ENCODE assay signal across 4 cellular contexts in the genomic region with DNA sequence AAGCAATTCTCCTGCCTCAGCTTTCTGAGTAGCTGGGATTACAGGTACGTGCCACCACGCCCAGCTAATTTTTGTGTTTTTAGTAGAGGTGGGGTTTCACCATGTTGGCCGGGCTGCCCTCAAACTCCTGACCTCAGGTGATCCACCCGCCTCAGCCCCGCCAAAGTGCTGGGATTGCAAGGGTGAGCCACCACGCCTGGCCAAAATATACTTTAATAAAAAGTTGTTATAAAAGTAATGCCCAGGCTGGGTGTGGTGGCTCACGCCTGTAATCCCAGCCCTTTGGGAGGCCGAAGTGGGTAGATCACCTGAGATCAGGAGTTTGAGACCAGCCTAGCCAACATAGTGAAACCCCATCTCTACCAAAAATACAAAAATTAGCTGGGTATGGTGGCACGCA. TPM values are rescaled to one million over a fixed set of nuclear protein-coding genes. Genes with fewer than 3 reads are reported as not detected.
"Had no signal": no experiment of that assay in that cellular context is flagged by ENCODE, and none has a peak within 500 bp of the region (broad histone marks: within the 10 kb centered on the region; RNA-seq: fewer than 3 reads in every experiment).

No MANE protein-coding gene starts in this region.

RNA-seq across cellular contexts. Expression of a gene that starts 16.0 kb away (rescaled TPM):
- total RNA-seq: HepG2, HT1080, IMR-90, Right ventricle myocardium inferior had no signal
- polyA plus RNA-seq: HepG2, IMR-90 had no signal
